In genomic region chr9:125203259-125203658, GRCh38 we compare ENCODE assay signal across 18 cellular contexts. TPM values are rescaled to one million over a fixed set of nuclear protein-coding genes. Genes with fewer than 3 reads are reported as not detected.
DNase-seq lines count a peak whose midpoint lies in the region; ATAC-seq and TF ChIP-seq lines count a peak whose summit lies in the region.
"Had no signal": no experiment of that assay in that cellular context is flagged by ENCODE, and none has a peak within 500 bp of the region (broad histone marks: within the 10 kb centered on the region; RNA-seq: fewer than 3 reads in every experiment).

No MANE protein-coding gene starts in this region.

- no peak for ATAC-seq in naive thymus-derived CD4-positive, alpha-beta T cell
- ATAC-seq: CD8-positive, alpha-beta T cell; esophagus mucosa; natural killer cell had no signal

- no peaks in the 10 kb centered on the region for H3K9me3 ChIP-seq in naive thymus-derived CD4-positive, alpha-beta T cell (ENCODE audit: control insufficient read depth in 2 of 3, low read length in 3 of 3)
- H3K9me3 ChIP-seq: HAP-1, right atrium auricular region, SJSA1 had no signal

- H3K27me3 Mint-ChIP-seq in HFFc6 (ENCODE audit: insufficient read depth), result no peaks in the 10 kb centered on the region
- H3K27me3 Mint-ChIP-seq in naive thymus-derived CD4-positive, alpha-beta T cell, result peaks cover 0 to 4% (median 0%) of the 10 kb centered on the region in 5 donors

- CTCF ChIA-PET in naive thymus-derived CD4-positive, alpha-beta T cell (lab: Charles Lee), result no interaction called here

- peaks cover 10 to 23% of the 10 kb centered on the region in 2 donors for H3K4me1 ChIP-seq in naive thymus-derived CD4-positive, alpha-beta T cell (ENCODE audit: control insufficient read depth in 2 of 2, insufficient read depth in 2 of 2, low read length in 2 of 2)

- no peaks in the 10 kb centered on the region for H3K9me3 Mint-ChIP-seq in HFFc6
- H3K9me3 Mint-ChIP-seq in naive thymus-derived CD4-positive, alpha-beta T cell, result no peaks in the 10 kb centered on the region
- H3K9me3 Mint-ChIP-seq: CD8-positive, alpha-beta T cell; natural killer cell had no signal

- DNase-seq in DMS 273 (lab: John Stamatoyannopoulos, UW; ENCODE audit: unreplicated experiment) (peak; percentile 85), HFFc6 (no peak), SK-N-DZ (ENCODE audit: low spot score) (peak; percentile 46), SW480 (ENCODE audit: low spot score) (no peak), superior temporal gyrus (ENCODE audit: extremely low spot score) (no peak)
- DNase-seq in naive thymus-derived CD4-positive, alpha-beta T cell, result no peak
- no peak for DNase-seq in stimulated activated CD4-positive, alpha-beta T cell treated with anti-CD3 and anti-CD28 coated beads, Interleukin-1b, Interleukin-23, amount 100 ng/mL, for 48 hours
- DNase-seq: activated effector memory CD4-positive, alpha-beta T cell treated with anti-CD3 and anti-CD28 coated beads, Interleukin-2, amount 50 U/mL, for 16 hours; CD8-positive, alpha-beta T cell; Kasumi-1; natural killer cell; stimulated activated CD4-positive, alpha-beta T cell treated with anti-CD3 and anti-CD28 coated beads, Interleukin-2, amount 100 ng/mL, for 48 hours; trophoblast cell had no signal

- H3K4me1 Mint-ChIP-seq in HFFc6 (ENCODE audit: low read depth), result peaks cover 21% of the 10 kb centered on the region
- H3K4me1 Mint-ChIP-seq in naive thymus-derived CD4-positive, alpha-beta T cell, result peaks cover 20 to 50% (median 38%) of the 10 kb centered on the region in 7 donors

- H3K27me3 ChIP-seq in naive thymus-derived CD4-positive, alpha-beta T cell (ENCODE audit: control insufficient read depth in 2 of 2, insufficient read depth in 2 of 2, low read length in 2 of 2), result no peaks in the 10 kb centered on the region
- H3K27me3 ChIP-seq: right atrium auricular region, SJSA1 had no signal

- no peak overlapping the region for H3K4me3 ChIP-seq in naive thymus-derived CD4-positive, alpha-beta T cell (ENCODE audit: low read length)
- H3K4me3 ChIP-seq: HAP-1, right atrium auricular region, SJSA1 had no signal

- peak overlapping the region; percentile 52 for H3K27ac Mint-ChIP-seq in HFFc6
- peak overlapping the region in 5 of 9 donors; percentile 15 to 75 (median 45) for H3K27ac Mint-ChIP-seq in naive thymus-derived CD4-positive, alpha-beta T cell
- H3K27ac Mint-ChIP-seq: CD8-positive, alpha-beta T cell; natural killer cell had no signal

- POLR2A ChIA-PET in naive thymus-derived CD4-positive, alpha-beta T cell (lab: Charles Lee), result interaction anchor here (0.6 to 13.9 kb wide), 4 partner anchors 11 to 248 kb away, joined by 3 to 192 read pairs (median 4); partner anchors contain the start of gene HSPA5

- H3K4me3 Mint-ChIP-seq in HFFc6, result peak overlapping the region; percentile 24; the same call in 1 of the 2 replicates
- peak overlapping the region in 2 of 10 donors; percentile 13 to 25 for H3K4me3 Mint-ChIP-seq in naive thymus-derived CD4-positive, alpha-beta T cell
- H3K4me3 Mint-ChIP-seq: CD8-positive, alpha-beta T cell; natural killer cell had no signal

- H3K36me3 Mint-ChIP-seq in HFFc6 (ENCODE audit: low read depth), result peaks cover 27% of the 10 kb centered on the region
- H3K36me3 Mint-ChIP-seq in naive thymus-derived CD4-positive, alpha-beta T cell, result peaks cover 14 to 38% (median 20%) of the 10 kb centered on the region in 5 donors

- peaks cover 0 to 46% (median 0%) of the 10 kb centered on the region in 3 experiments for H3K36me3 ChIP-seq in naive thymus-derived CD4-positive, alpha-beta T cell (ENCODE audit: control insufficient read depth in 2 of 3, insufficient read depth in 3 of 3, low read length in 3 of 3)

- intact Hi-C loops in naive thymus-derived CD4-positive, alpha-beta T cell (cut with micrococcal nuclease), result loop anchor here in 1 of 2 donors (5.0 kb wide), 1 partner anchor 544 kb away; the partner anchor contains the start of gene PBX3

- peak; percentile 21; the same call in 1 of the 2 replicates for TF ChIP-seq CTCF in HFFc6 (IDR thresholded peaks at IDR 0.05)

- H3K27ac ChIP-seq in naive thymus-derived CD4-positive, alpha-beta T cell (ENCODE audit: low read depth, low read length), result peak overlapping the region; percentile 8
- H3K27ac ChIP-seq: HL-60, right atrium auricular region, SJSA1 had no signal

RNA-seq across cellular contexts. Expression of gene RABEPK, which starts 2.9 kb away (rescaled TPM):
- total RNA-seq in HFFc6 (2021; fragmentation: NEBNext Ultra II Directional; extraction: Animal tissue kit (Norgen Biotek cat#: 25700)), result 10 to 100 TPM; 29.6 to 39.2 (median 32.7) TPM
- polyA plus RNA-seq in SK-N-DZ (2014; cell fraction: cytosol; rRNA removed), result 47.1 and 47.5 TPM in 2 replicates
- 26.4 and 33.9 TPM in 2 replicates for polyA plus RNA-seq in SK-N-DZ (2014; cell fraction: nucleus; rRNA removed)
- total RNA-seq in naive thymus-derived CD4-positive, alpha-beta T cell, result 10 to 100 TPM; 10.7 to 19.5 (median 15.1) TPM
- polyA plus RNA-seq in naive thymus-derived CD4-positive, alpha-beta T cell, result 10 to 100 TPM; 31.1 to 52.5 TPM

RNA-seq across cellular contexts. Expression of gene PPP6C, which starts 13.7 kb away (rescaled TPM):
- 10 to 100 TPM; 35.2 to 47.1 (median 40.8) TPM for total RNA-seq in HFFc6 (2021; fragmentation: NEBNext Ultra II Directional; extraction: Animal tissue kit (Norgen Biotek cat#: 25700))
- 44.1 and 52.9 TPM in 2 replicates for polyA plus RNA-seq in SK-N-DZ (2014; cell fraction: cytosol; rRNA removed)
- polyA plus RNA-seq in SK-N-DZ (2014; cell fraction: nucleus; rRNA removed), result 22.3 and 25.4 TPM in 2 replicates
- 10 to 100 TPM; 32.9 to 54.2 (median 49.5) TPM for total RNA-seq in naive thymus-derived CD4-positive, alpha-beta T cell
- 10 to 100 TPM; 54.3 to 56.5 TPM for polyA plus RNA-seq in naive thymus-derived CD4-positive, alpha-beta T cell

RNA-seq across cellular contexts. Expression of gene HSPA5, which starts 37.9 kb away (rescaled TPM):
- total RNA-seq in HFFc6 (2021; fragmentation: NEBNext Ultra II Directional; extraction: Animal tissue kit (Norgen Biotek cat#: 25700)), result 100 to 1,000 TPM; 495 to 626 (median 613) TPM
- polyA plus RNA-seq in SK-N-DZ (2014; cell fraction: cytosol; rRNA removed), result 18.7 and 22.6 TPM in 2 replicates
- 12.9 and 39.6 TPM in 2 replicates for polyA plus RNA-seq in SK-N-DZ (2014; cell fraction: nucleus; rRNA removed)
- total RNA-seq in naive thymus-derived CD4-positive, alpha-beta T cell, result 100 to 1,000 TPM; 127 to 248 (median 155) TPM
- 100 to 1,000 TPM; 136 to 207 TPM for polyA plus RNA-seq in naive thymus-derived CD4-positive, alpha-beta T cell

RNA-seq across cellular contexts. Expression of gene GAPVD1, which starts 58.4 kb away (rescaled TPM):
- total RNA-seq in HFFc6 (2021; fragmentation: NEBNext Ultra II Directional; extraction: Animal tissue kit (Norgen Biotek cat#: 25700)), result 10 to 100 TPM; 27.7 to 37.7 (median 34.5) TPM
- polyA plus RNA-seq in SK-N-DZ (2014; cell fraction: cytosol; rRNA removed), result 24.1 and 26.5 TPM in 2 replicates
- polyA plus RNA-seq in SK-N-DZ (2014; cell fraction: nucleus; rRNA removed), result 15.0 and 37.0 TPM in 2 replicates
- 10 to 100 TPM; 57.3 to 68.9 (median 65.0) TPM for total RNA-seq in naive thymus-derived CD4-positive, alpha-beta T cell
- polyA plus RNA-seq in naive thymus-derived CD4-positive, alpha-beta T cell, result 10 to 100 TPM; 39.6 to 61.1 TPM

RNA-seq across cellular contexts. Expression of gene SCAI, which starts 59.9 kb away (rescaled TPM):
- 1 to 10 TPM; 4.7 to 7.2 (median 5.6) TPM for total RNA-seq in HFFc6 (2021; fragmentation: NEBNext Ultra II Directional; extraction: Animal tissue kit (Norgen Biotek cat#: 25700))
- polyA plus RNA-seq in SK-N-DZ (2014; cell fraction: cytosol; rRNA removed), result 6.8 and 8.8 TPM in 2 replicates
- polyA plus RNA-seq in SK-N-DZ (2014; cell fraction: nucleus; rRNA removed), result 10.3 and 10.8 TPM in 2 replicates
- total RNA-seq in naive thymus-derived CD4-positive, alpha-beta T cell, result 10 to 100 TPM; 12.8 to 23.9 (median 16.6) TPM
- 1 to 10 TPM; 2.7 to 5.4 TPM for polyA plus RNA-seq in naive thymus-derived CD4-positive, alpha-beta T cell

Comparison
In these comparisons a context has a peak if more than half of its experiments do, and no peak if none do; other contexts are left out.
1. DNase-seq: peak in DMS 273 (single experiment) and SK-N-DZ (single experiment); none in HFFc6 (single experiment), naive thymus-derived CD4-positive, alpha-beta T cell (0 of 9), stimulated activated CD4-positive, alpha-beta T cell treated with anti-CD3 and anti-CD28 coated beads, Interleukin-1b, Interleukin-23, amount 100 ng/mL, for 48 hours (single experiment), SW480 (single experiment) and superior temporal gyrus (single experiment).